19 cellular contexts compared by ENCODE assay signal in genomic region chr2:54481686-54482085, GRCh38. TPM values are rescaled to one million over a fixed set of nuclear protein-coding genes. Genes with fewer than 3 reads are reported as not detected.
DNase-seq lines count a peak whose midpoint lies in the region; ATAC-seq and TF ChIP-seq lines count a peak whose summit lies in the region.
"Had no signal": no experiment of that assay in that cellular context is flagged by ENCODE, and none has a peak within 500 bp of the region (broad histone marks: within the 10 kb centered on the region; RNA-seq: fewer than 3 reads in every experiment).

No MANE protein-coding gene starts in this region.

- no peak overlapping the region for H3K4me2 ChIP-seq in osteoblast (ENCODE audit: insufficient read depth, low read length)

- H3K9me3 ChIP-seq in osteoblast (ENCODE audit: low read depth, low read length) (no peaks in the 10 kb centered on the region), gastrocnemius medialis (no peaks in the 10 kb centered on the region), esophagus muscularis mucosa (no peaks in the 10 kb centered on the region), A673 (ENCODE audit: low read depth, low read length, poor library complexity, severe bottlenecking) (no peaks in the 10 kb centered on the region)
- H3K9me3 ChIP-seq: BE2C had no signal

- no peaks in the 10 kb centered on the region for H3K9me3 Mint-ChIP-seq in chondrocyte (ENCODE audit: low read depth)

- H2AFZ ChIP-seq in ACC112 (ENCODE audit: low read length, unreplicated experiment) (no peak overlapping the region), osteoblast (ENCODE audit: low read length) (no peak overlapping the region)

- intact Hi-C loops in gastrocnemius medialis (cut with DNase I; ENCODE audit: low total_unique reads) (loop anchor here (2.0 kb wide), 1 partner anchor 23 kb away; no protein-coding TSS in a partner anchor), esophagus muscularis mucosa (cut with DNase I) (no loop called here), A673 (cut with micrococcal nuclease; ENCODE audit: unreplicated experiment) (no loop called here)

- in situ Hi-C loops in gastrocnemius medialis (cut with MboI; ENCODE audit: low sequenced_read_pairs in 4 of 4) = no loop called here

- H4K20me1 ChIP-seq in osteoblast (ENCODE audit: insufficient read depth, low read length) = peaks cover 24% of the 10 kb centered on the region

- H3K4me3 ChIP-seq in ACC112 (ENCODE audit: low read depth, low read length) (no peak overlapping the region), osteoblast (ENCODE audit: insufficient read depth, low read length) (no peak overlapping the region), gastrocnemius medialis (no peak overlapping the region), esophagus muscularis mucosa (no peak overlapping the region), A673 (ENCODE audit: low read depth, low read length, poor library complexity, severe bottlenecking) (no peak overlapping the region)

- 77% methylated on average over 3 of the region's 3 CpGs for WGBS in esophagus muscularis mucosa

- no peak for TF ChIP-seq EP300 in esophagus muscularis mucosa (IDR thresholded peaks at IDR 0.05)

- no peaks in the 10 kb centered on the region for H3K27me3 Mint-ChIP-seq in chondrocyte (ENCODE audit: low read depth)
- H3K27me3 Mint-ChIP-seq: IgD-negative memory B cell had no signal

- CTCF ChIA-PET in A673 (lab: Charles Lee) = no interaction called here

- DNase-seq in chondrocyte (ENCODE audit: low spot score) (no peak), osteoblast (ENCODE audit: insufficient read length, low spot score, missing footprints) (no peak), gastrocnemius medialis (no peak), NCI-H2029 (lab: John Stamatoyannopoulos, UW) (no peak), esophagus muscularis mucosa (ENCODE audit: extremely low spot score) (no peak), A673 (ENCODE audit: low spot score) (no peak)
- DNase-seq: BE2C, DMS53, GDM1, NCI-H1105 treated with DMSO at 0.1 percent for 48 hours, NCI-H1694, NCI-H2081 treated with DMSO at 0.1 percent for 48 hours, NCI-H2171 treated with DMSO at 0.1 percent for 48 hours, NCI-H524 treated with DMSO at 0.1 percent for 48 hours, NCI-H82 had no signal

- ATAC-seq in gastrocnemius medialis = no peak
- no peak for ATAC-seq in GM21360 (IDR thresholded peaks at IDR 0.05; ENCODE audit: unreplicated experiment)
- ATAC-seq: Panc1 had no signal

- no peak for TF ChIP-seq CTCF in chondrocyte (IDR thresholded peaks at IDR 0.05)
- no peak for TF ChIP-seq CTCF in osteoblast (IDR thresholded peaks at IDR 0.05; ENCODE audit: extremely low read depth, low read depth, low read length)
- no peak for TF ChIP-seq CTCF in gastrocnemius medialis (IDR thresholded peaks at IDR 0.05 in 4 of 5, conservative IDR thresholded peaks at IDR 0.05 in 1 of 5)
- TF ChIP-seq CTCF in esophagus muscularis mucosa (IDR thresholded peaks at IDR 0.05) = no peak
- TF ChIP-seq CTCF in A673 (conservative IDR thresholded peaks at IDR 0.05; ENCODE audit: low read depth, low read length) = no peak

- peak overlapping the region; percentile 59 for H3K27ac Mint-ChIP-seq in chondrocyte (ENCODE audit: unreplicated experiment)
- H3K27ac Mint-ChIP-seq: IgD-negative memory B cell had no signal

- H3K79me2 ChIP-seq in ACC112 (ENCODE audit: control insufficient read depth, insufficient read depth, low read length, unreplicated experiment) (peaks cover 69% of the 10 kb centered on the region), osteoblast (ENCODE audit: insufficient read depth, low read length) (peaks cover 82% of the 10 kb centered on the region)

- H3K4me1 ChIP-seq in ACC112 (ENCODE audit: control insufficient read depth, insufficient read depth, low read length, unreplicated experiment) (peaks cover 28% of the 10 kb centered on the region), osteoblast (ENCODE audit: insufficient read depth, low read length) (peaks cover 23% of the 10 kb centered on the region), gastrocnemius medialis (peaks cover 46 to 71% of the 10 kb centered on the region in 2 donors), esophagus muscularis mucosa (peaks cover 83 to 86% (median 84%) of the 10 kb centered on the region in 4 donors), A673 (ENCODE audit: insufficient read depth, low read length, poor library complexity, severe bottlenecking) (peaks cover 21% of the 10 kb centered on the region)
- H3K4me1 ChIP-seq: BE2C had no signal

- no peak overlapping the region for H3K4me3 Mint-ChIP-seq in chondrocyte (ENCODE audit: unreplicated experiment)
- H3K4me3 Mint-ChIP-seq: IgD-negative memory B cell had no signal

- no peaks in the 10 kb centered on the region for H3K27me3 ChIP-seq in ACC112 (ENCODE audit: insufficient read depth, low read length)
- H3K27me3 ChIP-seq in osteoblast (ENCODE audit: insufficient read depth, low read length) = no peaks in the 10 kb centered on the region
- no peaks in the 10 kb centered on the region for H3K27me3 ChIP-seq in gastrocnemius medialis
- no peaks in the 10 kb centered on the region for H3K27me3 ChIP-seq in esophagus muscularis mucosa
- no peaks in the 10 kb centered on the region for H3K27me3 ChIP-seq in A673 (replicated peaks; ENCODE audit: insufficient read depth, low read depth, low read length, poor library complexity)
- H3K27me3 ChIP-seq: BE2C had no signal

- H3K27ac ChIP-seq in ACC112 (ENCODE audit: low read depth, low read length) (0 out of 2 replicates have a peak overlapping the region, but pooled peaks have one; percentile 59), osteoblast (ENCODE audit: low read depth, low read length) (peak overlapping the region; percentile 1), gastrocnemius medialis (peak overlapping the region in 3 of 4 donors; percentile 76 to 78 (median 76)), esophagus muscularis mucosa (replicated peaks in 1 of 4) (peak overlapping the region in 2 of 4 donors; percentile 63 to 70), A673 (ENCODE audit: low read depth, low read length, poor library complexity, severe bottlenecking) (no peak overlapping the region)

- H3K36me3 ChIP-seq in ACC112 (ENCODE audit: insufficient read depth, low read length) (no peaks in the 10 kb centered on the region), osteoblast (ENCODE audit: insufficient read depth, low read length) (no peaks in the 10 kb centered on the region), gastrocnemius medialis (no peaks in the 10 kb centered on the region), esophagus muscularis mucosa (peaks cover 0 to 5% (median 2%) of the 10 kb centered on the region in 4 donors), A673 (ENCODE audit: insufficient read depth, low read length, poor library complexity, severe bottlenecking) (no peaks in the 10 kb centered on the region)
- H3K36me3 ChIP-seq: BE2C had no signal

- POLR2A ChIA-PET in A673 (lab: Charles Lee; ENCODE audit: low non-redundant PET) = no interaction called here

- no TSS peak for BruUV-seq in A673 (replicated peaks; lab: Mats Ljungman, UMichigan)

- TF ChIP-seq POLR2A in gastrocnemius medialis (IDR thresholded peaks at IDR 0.05) (no peak), esophagus muscularis mucosa (IDR thresholded peaks at IDR 0.05; ENCODE audit: low read depth) (no peak)

- peaks cover 71% of the 10 kb centered on the region for H3K4me1 Mint-ChIP-seq in chondrocyte (ENCODE audit: low read depth)

- H3K36me3 Mint-ChIP-seq in chondrocyte (ENCODE audit: low read depth) = peaks cover 4% of the 10 kb centered on the region
- H3K36me3 Mint-ChIP-seq: IgD-negative memory B cell had no signal

RNA-seq across cellular contexts. Expression of gene SPTBN1, which starts 25.6 kb away (rescaled TPM):
- 275 to 297 TPM (median 293 TPM) in 3 replicates for total RNA-seq in chondrocyte
- 249 and 250 TPM in 2 replicates for total RNA-seq in osteoblast
- total RNA-seq in gastrocnemius medialis = 100 to 1,000 TPM; 107 to 191 (median 119) TPM
- 100 to 1,000 TPM; 465 to 600 (median 547) TPM for total RNA-seq in esophagus muscularis mucosa
- 145 and 146 TPM in 2 replicates for total RNA-seq in A673 (2021)
